Comparison of ENCODE assay signal across 26 cellular contexts in the genomic region with DNA sequence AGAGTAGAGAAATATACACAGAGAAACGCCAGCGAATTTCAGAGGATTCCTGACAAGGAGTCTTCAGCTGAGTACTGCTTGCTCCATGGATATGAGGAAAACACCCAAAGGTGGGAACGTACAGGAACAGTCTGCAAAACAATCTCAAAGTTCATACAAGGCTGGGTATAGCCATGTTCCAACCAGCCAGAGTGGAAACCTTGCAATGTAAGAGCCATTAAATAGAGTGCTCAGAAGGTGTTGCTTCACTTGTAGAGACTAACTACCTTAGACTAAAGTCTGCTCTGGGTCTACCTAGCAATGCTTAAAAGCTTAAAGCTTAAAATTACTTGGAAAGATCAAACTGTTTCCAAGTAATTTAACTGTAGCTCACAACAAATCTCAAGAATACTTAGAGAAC.
"Had no signal": no experiment of that assay in that cellular context is flagged by ENCODE, and none has a peak within 500 bp of the region (broad histone marks: within the 10 kb centered on the region; RNA-seq: fewer than 3 reads in every experiment).

No MANE protein-coding gene starts in this region.

- H3K36me3 ChIP-seq: esophagus squamous epithelium, gastrocnemius medialis, right lobe of liver, thoracic aorta, upper lobe of left lung had no signal

- H3K27me3 ChIP-seq: esophagus squamous epithelium, gastrocnemius medialis, right lobe of liver, upper lobe of left lung had no signal

- H3K9me3 ChIP-seq: esophagus squamous epithelium, gastrocnemius medialis, right lobe of liver, thoracic aorta, upper lobe of left lung had no signal

- H3K36me3 Mint-ChIP-seq: activated CD4-positive, alpha-beta memory T cell treated with anti-CD3 and anti-CD28 coated beads for 36 hours had no signal

- H3K27ac ChIP-seq: coronary artery, esophagus squamous epithelium, gastrocnemius medialis, right lobe of liver, skin epidermis, thoracic aorta, upper lobe of left lung had no signal

- FAIRE-seq: islet of Langerhans had no signal

- H3K27ac Mint-ChIP-seq: activated CD4-positive, alpha-beta memory T cell treated with anti-CD3 and anti-CD28 coated beads for 36 hours; activated CD8-positive, alpha-beta memory T cell treated with anti-CD3 and anti-CD28 coated beads, Interleukin-2, amount 10 ng/mL, durations not matched to agents 7 days and 5 days; activated naive CD4-positive, alpha-beta T cell treated with anti-CD3 and anti-CD28 coated beads, Interleukin-2, amount 10 ng/mL, durations not matched to agents 7 days and 5 days; nephron progenitor cell had no signal

- H3K27me3 Mint-ChIP-seq: activated CD4-positive, alpha-beta memory T cell treated with anti-CD3 and anti-CD28 coated beads for 36 hours; activated CD8-positive, alpha-beta memory T cell treated with anti-CD3 and anti-CD28 coated beads, Interleukin-2, amount 10 ng/mL, durations not matched to agents 7 days and 5 days; activated naive CD4-positive, alpha-beta T cell treated with anti-CD3 and anti-CD28 coated beads, Interleukin-2, amount 10 ng/mL, durations not matched to agents 7 days and 5 days had no signal

- ATAC-seq: activated CD8-positive, alpha-beta memory T cell treated with anti-CD3 and anti-CD28 coated beads, Interleukin-2, amount 10 ng/mL, durations not matched to agents 7 days and 5 days; gastrocnemius medialis had no signal

- H3K4me3 ChIP-seq: coronary artery, esophagus squamous epithelium, gastrocnemius medialis, right lobe of liver, skin epidermis, thoracic aorta, upper lobe of left lung had no signal

- H3K9me3 Mint-ChIP-seq: activated naive CD4-positive, alpha-beta T cell treated with anti-CD3 and anti-CD28 coated beads, Interleukin-2, amount 10 ng/mL, durations not matched to agents 7 days and 5 days had no signal

- H3K4me3 Mint-ChIP-seq: activated CD4-positive, alpha-beta memory T cell treated with anti-CD3 and anti-CD28 coated beads for 36 hours; activated CD8-positive, alpha-beta memory T cell treated with anti-CD3 and anti-CD28 coated beads, Interleukin-2, amount 10 ng/mL, durations not matched to agents 7 days and 5 days; activated naive CD4-positive, alpha-beta T cell treated with anti-CD3 and anti-CD28 coated beads, Interleukin-2, amount 10 ng/mL, durations not matched to agents 7 days and 5 days; nephron progenitor cell had no signal

- DNase-seq: activated CD4-positive, alpha-beta memory T cell treated with anti-CD3 and anti-CD28 coated beads for 36 hours; activated CD4-positive, alpha-beta T cell treated with anti-CD3 and anti-CD28 coated beads for 48 hours; activated CD4-positive, CD25-positive, alpha-beta regulatory T cell; activated CD8-positive, alpha-beta memory T cell treated with anti-CD3 and anti-CD28 coated beads, Interleukin-2, amount 10 ng/mL, durations not matched to agents 7 days and 5 days; activated effector memory CD4-positive, alpha-beta T cell treated with anti-CD3 and anti-CD28 coated beads, Interleukin-2, amount 50 U/mL, for 16 hours; activated naive CD4-positive, alpha-beta T cell treated with anti-CD3 and anti-CD28 coated beads, Interleukin-2, amount 10 ng/mL, durations not matched to agents 7 days and 5 days; activated T-cell treated with anti-CD3 and anti-CD28 coated beads for 4 hours; amygdala; cerebellar nuclear complex; esophagus squamous epithelium; gastrocnemius medialis; hippocampal formation; mesenchymal stem cell; nephron progenitor cell; occipital lobe; right lobe of liver; stimulated activated CD4-positive, alpha-beta T cell treated with anti-CD3 and anti-CD28 coated beads, Interleukin-15, amount 100 ng/mL, for 24 hours; stimulated activated CD4-positive, alpha-beta T cell treated with anti-CD3 and anti-CD28 coated beads, Interleukin-2, amount 100 ng/mL, for 48 hours; stimulated activated CD8-positive, alpha-beta memory T cell treated with anti-CD3 and anti-CD28 coated beads, Interleukin-4, amount 100 ng/mL, for 48 hours; stimulated activated naive CD4-positive, alpha-beta T cell; T-helper 9 cell; upper lobe of left lung had no signal
